Comparison of ENCODE assay signal across 8 cellular contexts in the genomic region with DNA sequence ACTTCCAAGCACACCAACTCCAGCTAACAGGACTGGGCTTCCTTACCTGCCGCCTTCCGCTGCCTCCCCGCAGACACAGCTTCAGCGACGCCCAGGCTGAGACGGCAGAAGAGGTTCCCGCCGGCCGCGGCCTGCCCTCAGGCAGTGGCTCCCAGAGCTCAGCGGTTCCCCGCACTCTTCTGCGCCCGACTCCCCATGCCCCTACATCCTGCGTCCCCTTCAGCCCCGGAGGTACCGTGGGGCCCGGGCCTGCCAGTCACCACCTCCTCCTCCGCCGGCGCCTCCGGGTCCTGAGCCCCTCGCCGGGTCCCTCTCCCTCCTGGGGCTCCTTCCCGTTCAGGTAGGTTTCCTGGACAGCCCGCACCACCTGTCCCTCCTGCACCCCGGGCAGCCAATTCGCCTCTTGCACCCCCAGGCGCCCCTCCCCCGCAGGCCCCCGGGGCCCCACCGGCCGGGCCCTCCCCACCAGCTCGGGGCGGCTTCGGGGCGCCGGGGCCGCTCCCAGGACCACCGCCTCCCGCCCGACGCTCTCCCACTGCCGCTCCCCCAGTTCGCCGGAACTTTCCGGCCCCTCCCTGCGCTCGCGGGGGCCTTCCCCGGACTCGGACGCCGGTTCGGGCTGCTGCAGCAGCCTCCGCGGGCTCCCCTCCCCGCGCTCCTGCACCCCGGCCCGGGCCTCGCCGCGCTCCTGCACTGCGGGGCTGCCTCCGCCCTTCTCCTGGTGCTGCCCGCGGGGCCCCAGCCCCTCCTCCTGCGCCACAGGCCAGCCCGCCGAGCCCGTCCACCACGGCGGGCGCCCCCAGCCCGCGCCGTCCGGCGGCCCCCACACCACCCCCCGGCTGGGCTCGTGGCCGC. TPM values are rescaled to one million over a fixed set of nuclear protein-coding genes. Genes with fewer than 3 reads are reported as not detected.
A peak's percentile ranks its signal among the peaks of the same experiment; 100 is the strongest.
DNase-seq lines count a peak whose midpoint lies in the region; ATAC-seq and TF ChIP-seq lines count a peak whose summit lies in the region.

A gene (minus strand): TSS at position 113 of the 855 bp plus-strand sequence. CDS start 19,963 bp downstream, outside the sequence.

- H3K27me3 Mint-ChIP-seq in T-cell: no peaks in the 10 kb centered on the region
- H3K27me3 Mint-ChIP-seq in immature natural killer cell (ENCODE audit: low read depth in 3 of 3): peaks cover 16 to 18% (median 17%) of the 10 kb centered on the region in 3 donors

- ATAC-seq in HG03064 (IDR thresholded peaks at IDR 0.05; ENCODE audit: low read depth, unreplicated experiment) (peak; percentile 10), T-cell (replicated peaks in 1 of 4) (peak; percentile 2 to 19 (median 12))

- H3K9me3 Mint-ChIP-seq in T-cell: no peaks in the 10 kb centered on the region
- no peaks in the 10 kb centered on the region for H3K9me3 Mint-ChIP-seq in immature natural killer cell

- peak; percentile 46 for DNase-seq in NCI-H2081 (lab: John Stamatoyannopoulos, UW)
- DNase-seq in NCI-H2081 treated with DMSO at 0.1 percent for 48 hours (lab: John Stamatoyannopoulos, UW): no peak
- peak in 30 of 34 experiments; percentile 9 to 54 (median 35) for DNase-seq in T-cell
- no peak for DNase-seq in brain microvascular endothelial cell
- peak; percentile 48 to 60 (median 55) for DNase-seq in immature natural killer cell
- DNase-seq in stimulated activated CD4-positive, alpha-beta T cell treated with anti-CD3 and anti-CD28 coated beads, Interleukin-2, amount 100 ng/mL, for 24 hours: peak; percentile 50 to 55
- DNase-seq in KG1 (lab: John Stamatoyannopoulos, UW): no peak

- H3K27ac Mint-ChIP-seq in T-cell (peak within 1 kb of the TSS; percentile 100), immature natural killer cell (peak within 1 kb of the TSS; percentile 99 to 100 (median 100))

- H3K27me3 ChIP-seq in brain microvascular endothelial cell (replicated peaks): no peaks in the 10 kb centered on the region

- in situ Hi-C loops in brain microvascular endothelial cell (cut with HindIII; ENCODE audit: low pct_ligation_motif_present, low sequenced_read_pairs): no loop called here

- H3K36me3 ChIP-seq in brain microvascular endothelial cell (replicated peaks): no peaks in the 10 kb centered on the region

- H3K4me3 ChIP-seq in brain microvascular endothelial cell (ENCODE audit: low read depth, low read length): peak within 1 kb of the TSS; percentile 51

- peaks cover 5% of the 10 kb centered on the region for H3K36me3 Mint-ChIP-seq in T-cell
- peaks cover 0 to 1% (median 0%) of the 10 kb centered on the region in 3 donors for H3K36me3 Mint-ChIP-seq in immature natural killer cell

- H3K4me1 Mint-ChIP-seq in T-cell (peaks cover 45 to 49% (median 47%) of the 10 kb centered on the region in 3 donors), immature natural killer cell (peaks cover 48 to 49% of the 10 kb centered on the region in 2 donors)

- TF ChIP-seq CTCF in brain microvascular endothelial cell (IDR thresholded peaks at IDR 0.05; ENCODE audit: low read depth, low read length, missing control alignments): no peak

- CTCF ChIA-PET in T-cell (lab: Charles Lee): interaction anchor here (1.9 to 5.0 kb wide), 2 partner anchors 13 to 14 kb away, joined by 10 to 42 read pairs; no protein-coding TSS in a partner anchor

- POLR2A ChIA-PET in T-cell (lab: Charles Lee): interaction anchor here (0.6 to 0.9 kb wide), 2 partner anchors 39 to 1940 kb away, joined by 3 to 9 read pairs; no protein-coding TSS in a partner anchor

- H3K4me3 Mint-ChIP-seq in T-cell: peak within 1 kb of the TSS; percentile 94 to 99 (median 96)
- H3K4me3 Mint-ChIP-seq in immature natural killer cell: peak within 1 kb of the TSS; percentile 88 to 99 (median 98)

- H3K27ac ChIP-seq in brain microvascular endothelial cell: no peak within 1 kb of the TSS

RNA-seq across cellular contexts. Expression of the gene that starts here (rescaled TPM):
- total RNA-seq in T-cell: 100 to 1,000 TPM; 159 to 198 (median 181) TPM
- 1 to 10 TPM; 1.4 to 4.9 (median 1.6) TPM for polyA plus RNA-seq in immature natural killer cell

Comparison
In these comparisons a context has a peak if more than half of its experiments do, and no peak if none do; other contexts are left out.
1. DNase-seq: peak in NCI-H2081 (2 of 2), T-cell (30 of 34), immature natural killer cell (3 of 3) and stimulated activated CD4-positive, alpha-beta T cell treated with anti-CD3 and anti-CD28 coated beads, Interleukin-2, amount 100 ng/mL, for 24 hours (2 of 2); none in NCI-H2081 treated with DMSO at 0.1 percent for 48 hours (single experiment), brain microvascular endothelial cell (single experiment) and KG1 (single experiment).